ENCODE assay signal across 23 cellular contexts in the genomic region with DNA sequence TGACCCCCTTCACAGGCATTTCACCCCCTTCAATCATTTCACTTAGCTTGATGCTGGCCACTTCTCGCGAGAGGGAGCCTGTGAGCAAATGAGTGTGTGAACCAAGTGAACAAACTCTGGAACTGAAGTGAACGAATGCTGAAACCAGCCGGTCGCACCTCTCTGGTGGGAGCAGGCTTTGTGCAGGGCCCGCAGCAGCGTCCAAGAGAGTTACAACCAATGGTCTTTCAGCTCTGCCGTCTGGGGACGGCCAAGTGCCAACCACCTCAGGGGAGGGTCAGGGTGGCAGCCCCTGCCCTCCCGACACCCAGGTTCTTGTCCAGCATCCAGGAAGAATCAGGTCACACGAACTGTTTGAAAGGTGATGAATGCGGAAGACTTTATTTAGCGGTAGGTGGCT.
DNase-seq lines count a peak whose midpoint lies in the region; ATAC-seq and TF ChIP-seq lines count a peak whose summit lies in the region.
"Had no signal": no experiment of that assay in that cellular context is flagged by ENCODE, and none has a peak within 500 bp of the region (broad histone marks: within the 10 kb centered on the region; RNA-seq: fewer than 3 reads in every experiment).

No MANE protein-coding gene starts in this region.

- H3K9me3 Mint-ChIP-seq in endodermal cell = no peaks in the 10 kb centered on the region
- H3K9me3 Mint-ChIP-seq: CD4-positive, alpha-beta T cell had no signal

- TF ChIP-seq CTCF in endodermal cell (conservative IDR thresholded peaks at IDR 0.05) (no peak), testis (IDR thresholded peaks at IDR 0.05) (no peak), A673 (conservative IDR thresholded peaks at IDR 0.05; ENCODE audit: low read depth, low read length) (no peak)

- no peak overlapping the region for H3K9ac ChIP-seq in endodermal cell (ENCODE audit: extremely low read depth, low read length, poor library complexity, severe bottlenecking)
- H3K9ac ChIP-seq: BLaER1 treated with 17β-estradiol and CSF1 and Interleukin-3, amounts not matched to agents 10 nM and 100 nM; GM23248 had no signal

- no peaks in the 10 kb centered on the region for H3K36me3 ChIP-seq in endodermal cell (ENCODE audit: control insufficient read depth, insufficient read depth, low read length)
- no peaks in the 10 kb centered on the region for H3K36me3 ChIP-seq in testis (ENCODE audit: low read depth, missing control alignments)
- no peaks in the 10 kb centered on the region for H3K36me3 ChIP-seq in A673 (ENCODE audit: insufficient read depth, low read length, poor library complexity, severe bottlenecking)
- H3K36me3 ChIP-seq: BE2C; BLaER1 treated with 17β-estradiol and CSF1 and Interleukin-3, amounts not matched to agents 10 nM and 100 nM; HAP-1 had no signal

- DNase-seq in Right ventricle myocardium inferior (ENCODE audit: missing footprints) (peak; percentile 59), Right ventricle myocardium superior (no peak), endodermal cell (peak; percentile 43), testis (peak; percentile 17), T-helper 2 cell (no peak), A673 (ENCODE audit: low spot score) (no peak)
- DNase-seq in stimulated activated CD4-positive, alpha-beta T cell treated with anti-CD3 and anti-CD28 coated beads, Interleukin-2, amount 100 ng/mL, for 48 hours = no peak
- DNase-seq: ACHN; AML-193; BE2C; CD4-positive, alpha-beta T cell; CD8-positive, alpha-beta memory T cell; DMS 273 treated with DMSO at 0.1 percent for 48 hours; DMS79; EL; GDM1; GM23248; HFFc6 had no signal

- H3K4me1 ChIP-seq in endodermal cell (ENCODE audit: control insufficient read depth, insufficient read depth, low read length) (no peaks in the 10 kb centered on the region), testis (peaks cover 9% of the 10 kb centered on the region), A673 (ENCODE audit: insufficient read depth, low read length, poor library complexity, severe bottlenecking) (no peaks in the 10 kb centered on the region)
- H3K4me1 ChIP-seq: BE2C; BLaER1 treated with 17β-estradiol and CSF1 and Interleukin-3, amounts not matched to agents 10 nM and 100 nM; HAP-1 had no signal

- POLR2A ChIA-PET in A673 (lab: Charles Lee; ENCODE audit: low non-redundant PET) = no interaction called here

- BruUV-seq in A673 (replicated peaks; lab: Mats Ljungman, UMichigan) = no TSS peak

- H3K4me3 Mint-ChIP-seq in endodermal cell = no peak overlapping the region
- H3K4me3 Mint-ChIP-seq: CD14-positive monocyte; CD4-positive, alpha-beta T cell; CD8-positive, alpha-beta memory T cell; HFFc6 had no signal

- no peak overlapping the region for H3K27ac Mint-ChIP-seq in endodermal cell
- H3K27ac Mint-ChIP-seq: CD14-positive monocyte; CD4-positive, alpha-beta T cell; CD8-positive, alpha-beta memory T cell; HFFc6 had no signal

- no peaks in the 10 kb centered on the region for H3K4me1 Mint-ChIP-seq in endodermal cell
- H3K4me1 Mint-ChIP-seq: CD14-positive monocyte; CD8-positive, alpha-beta memory T cell had no signal

- 89 to 100% methylated on average over 5 to 13 of the region's 13 CpGs for WGBS in endodermal cell (ENCODE audit: insufficient coverage in 1 of 2, insufficient read length in 1 of 2), 2 experiments
- WGBS in testis, 2 donors = 65 to 80% methylated on average over 10 to 13 of the region's 13 CpGs

- no peak for TF ChIP-seq POLR2A in testis (IDR thresholded peaks at IDR 0.05)

- H3K27ac ChIP-seq in endodermal cell (ENCODE audit: low read depth, low read length) = no peak overlapping the region
- H3K27ac ChIP-seq in testis = no peak overlapping the region
- H3K27ac ChIP-seq in A673 (ENCODE audit: low read depth, low read length, poor library complexity, severe bottlenecking) = no peak overlapping the region
- H3K27ac ChIP-seq: 22Rv1; BLaER1 treated with 17β-estradiol and CSF1 and Interleukin-3, amounts not matched to agents 10 nM and 100 nM; GM23248 had no signal

- no peak overlapping the region for H3K4me3 ChIP-seq in endodermal cell (ENCODE audit: low read length)
- H3K4me3 ChIP-seq in testis = peak overlapping the region; percentile 6 to 22
- H3K4me3 ChIP-seq in A673 (ENCODE audit: low read depth, low read length, poor library complexity, severe bottlenecking) = no peak overlapping the region
- H3K4me3 ChIP-seq: BLaER1 treated with 17β-estradiol and CSF1 and Interleukin-3, amounts not matched to agents 10 nM and 100 nM; GM12878; GM23248; HAP-1 had no signal

- CTCF ChIA-PET in A673 (lab: Charles Lee) = no interaction called here

- H3K9me3 ChIP-seq in endodermal cell (ENCODE audit: control insufficient read depth, low read length) (no peaks in the 10 kb centered on the region), testis (no peaks in the 10 kb centered on the region), A673 (ENCODE audit: low read depth, low read length, poor library complexity, severe bottlenecking) (peaks cover 29% of the 10 kb centered on the region)
- H3K9me3 ChIP-seq: BE2C; BLaER1 treated with 17β-estradiol and CSF1 and Interleukin-3, amounts not matched to agents 10 nM and 100 nM; HAP-1 had no signal

- intact Hi-C loops in Right ventricle myocardium inferior (cut with DNase I) (no loop called here), Right ventricle myocardium superior (cut with DNase I) (no loop called here), testis (cut with DNase I; ENCODE audit: low total_unique reads) (no loop called here), A673 (cut with micrococcal nuclease; ENCODE audit: unreplicated experiment) (no loop called here)

- no peaks in the 10 kb centered on the region for H3K36me3 Mint-ChIP-seq in endodermal cell (ENCODE audit: low read depth)
- H3K36me3 Mint-ChIP-seq: CD14-positive monocyte; CD8-positive, alpha-beta memory T cell had no signal

- no peak for ATAC-seq in Right ventricle myocardium inferior
- ATAC-seq in Right ventricle myocardium superior (ENCODE audit: poor library complexity) = no peak
- ATAC-seq: GM12878 had no signal

- H3K27me3 ChIP-seq in endodermal cell (ENCODE audit: control insufficient read depth, insufficient read depth, low read length, poor library complexity, severe bottlenecking) = no peaks in the 10 kb centered on the region
- no peaks in the 10 kb centered on the region for H3K27me3 ChIP-seq in testis
- H3K27me3 ChIP-seq in A673 (replicated peaks; ENCODE audit: insufficient read depth, low read depth, low read length, poor library complexity) = no peaks in the 10 kb centered on the region
- H3K27me3 ChIP-seq: BE2C; BLaER1 treated with 17β-estradiol and CSF1 and Interleukin-3, amounts not matched to agents 10 nM and 100 nM had no signal

- no peaks in the 10 kb centered on the region for H3K27me3 Mint-ChIP-seq in endodermal cell (ENCODE audit: insufficient read depth)
- H3K27me3 Mint-ChIP-seq: CD4-positive, alpha-beta T cell; CD8-positive, alpha-beta memory T cell had no signal

Comparison
In these comparisons a context has a peak if more than half of its experiments do, and no peak if none do; other contexts are left out.
1. DNase-seq: peak in Right ventricle myocardium inferior (single experiment), endodermal cell (single experiment) and testis (single experiment); none in Right ventricle myocardium superior (single experiment), stimulated activated CD4-positive, alpha-beta T cell treated with anti-CD3 and anti-CD28 coated beads, Interleukin-2, amount 100 ng/mL, for 48 hours (0 of 2), T-helper 2 cell (0 of 5) and A673 (single experiment).
2. H3K4me3 ChIP-seq: peak in testis (2 of 2); none in endodermal cell (single experiment) and A673 (single experiment).